In genomic region chr5:157477814-157478494, GRCh38 we compare ENCODE assay signal across 2 cellular contexts.
TF ChIP-seq lines count a peak whose summit lies in the region.

No MANE protein-coding gene starts in this region.

TF ChIP-seq in WTC11, 78 proteins besides CTCF, POLR2A, EP300 and RAD21 (continued from another document):
- TF ChIP-seq JAZF1 (CRISPR knock-in tag; IDR thresholded peaks at IDR 0.05) (no peak), AR (CRISPR knock-in tag; IDR thresholded peaks at IDR 0.05) (no peak), NFATC4 (CRISPR knock-in tag; IDR thresholded peaks at IDR 0.05) (no peak), ZNF232 (CRISPR knock-in tag; IDR thresholded peaks at IDR 0.05) (no peak), SMAD4 (CRISPR knock-in tag; IDR thresholded peaks at IDR 0.05) (no peak), NR3C1 (CRISPR knock-in tag; conservative IDR thresholded peaks at IDR 0.05; ENCODE audit: low read depth) (no peak)
- TF ChIP-seq, protein P1, sequence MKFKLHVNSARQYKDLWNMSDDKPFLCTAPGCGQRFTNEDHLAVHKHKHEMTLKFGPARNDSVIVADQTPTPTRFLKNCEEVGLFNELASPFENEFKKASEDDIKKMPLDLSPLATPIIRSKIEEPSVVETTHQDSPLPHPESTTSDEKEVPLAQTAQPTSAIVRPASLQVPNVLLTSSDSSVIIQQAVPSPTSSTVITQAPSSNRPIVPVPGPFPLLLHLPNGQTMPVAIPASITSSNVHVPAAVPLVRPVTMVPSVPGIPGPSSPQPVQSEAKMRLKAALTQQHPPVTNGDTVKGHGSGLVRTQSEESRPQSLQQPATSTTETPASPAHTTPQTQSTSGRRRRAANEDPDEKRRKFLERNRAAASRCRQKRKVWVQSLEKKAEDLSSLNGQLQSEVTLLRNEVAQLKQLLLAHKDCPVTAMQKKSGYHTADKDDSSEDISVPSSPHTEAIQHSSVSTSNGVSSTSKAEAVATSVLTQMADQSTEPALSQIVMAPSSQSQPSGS (CRISPR knock-in tag; IDR thresholded peaks at IDR 0.05; ENCODE audit: borderline replicate concordance, low read depth): no peak

TF ChIP-seq in liver, 16 proteins besides CTCF, POLR2A, EP300 and RAD21 (continued from another document):
- peak; percentile 26 for TF ChIP-seq YY1 (IDR thresholded peaks at IDR 0.05)
- no peak for TF ChIP-seq EGR1 (IDR thresholded peaks at IDR 0.05; ENCODE audit: low read depth in 2 of 2)
- TF ChIP-seq RXRA (IDR thresholded peaks at IDR 0.05): peak; percentile 50 to 63
- TF ChIP-seq SP1 (IDR thresholded peaks at IDR 0.05): peak; percentile 78
- no peak for TF ChIP-seq ATF3 (IDR thresholded peaks at IDR 0.05)
- TF ChIP-seq FOXA2 (IDR thresholded peaks at IDR 0.05): peak; percentile 37
TF ChIP-seq in liver: peak in this region for 8.
